32 cellular contexts compared by ENCODE assay signal in genomic region chr1:65442442-65442841, GRCh38.
"Had no signal": no experiment of that assay in that cellular context is flagged by ENCODE, and none has a peak within 500 bp of the region (broad histone marks: within the 10 kb centered on the region; RNA-seq: fewer than 3 reads in every experiment).

No MANE protein-coding gene starts in this region.

- H3K9me3 ChIP-seq: ascending aorta had no signal

- H3K36me3 ChIP-seq: cardiac muscle cell had no signal

- DNase-seq: activated B cell treated with CpG ODN at 0.5 μM for 24 hours; activated CD4-positive, alpha-beta memory T cell treated with anti-CD3 and anti-CD28 coated beads for 36 hours; activated CD4-positive, alpha-beta T cell treated with anti-CD3 and anti-CD28 coated beads for 4 hours; activated CD4-positive, alpha-beta T cell treated with anti-CD3 and anti-CD28 coated beads, Interleukin-2, amount 10 ng/mL, durations not matched to agents 24 days and 14 days; activated CD4-positive, alpha-beta T cell treated with anti-CD3 and anti-CD28 coated beads, Interleukin-2, amount 50 U/mL, for 1 hour; activated CD4-positive, alpha-beta T cell treated with anti-CD3 and anti-CD28 coated beads, Interleukin-2, amount 50 U/mL, for 4 hours; activated CD4-positive, CD25-positive, alpha-beta regulatory T cell treated with anti-CD3 and anti-CD28 coated beads, Interleukin-2, amount 50 U/mL, for 72 hours; activated CD8-positive, alpha-beta memory T cell treated with anti-CD3 and anti-CD28 coated beads, Interleukin-2, amount 50 U/mL, for 4 hours; activated CD8-positive, alpha-beta T cell treated with anti-CD3 and anti-CD28 coated beads for 36 hours; activated effector memory CD4-positive, alpha-beta T cell treated with anti-CD3 and anti-CD28 coated beads, Interleukin-2, amount 50 U/mL, for 16 hours; activated gamma-delta T cell treated with Interleukin-2 at 50 U/mL for 16 hours; activated naive CD4-positive, alpha-beta T cell treated with anti-CD3 and anti-CD28 coated beads, Interleukin-2, amount 10 ng/mL, durations not matched to agents 7 days and 5 days; activated naive CD4-positive, alpha-beta T cell treated with Interleukin-2 at 50 U/mL for 16 hours; activated naive CD8-positive, alpha-beta T cell treated with anti-CD3 and anti-CD28 coated beads, Interleukin-2, amount 10 ng/mL, durations not matched to agents 7 days and 5 days; activated naive CD8-positive, alpha-beta T cell treated with anti-CD3 and anti-CD28 coated beads, Interleukin-2, amount 50 U/mL, for 24 hours; activated T-cell treated with anti-CD3 and anti-CD28 coated beads for 4 hours; activated T-cell treated with anti-CD3 and anti-CD28 coated beads, Interleukin-2, amount 50 U/mL, for 1 hour; activated T-cell treated with anti-CD3 and anti-CD28 coated beads, Interleukin-2, amount 50 U/mL, for 4 hours; activated T-cell treated with anti-CD3 and anti-CD28 coated beads, Interleukin-2, amount 50 U/mL, for 72 hours; amygdala; anterior cingulate cortex; caudate nucleus; cerebellar nuclear complex; T-helper 1 cell; T-helper 2 cell; T-helper 9 cell had no signal

- H3K27ac ChIP-seq: ascending aorta, cardiac muscle cell, VCaP had no signal

- H3K4me3 ChIP-seq: ascending aorta, cardiac muscle cell had no signal

- ATAC-seq: activated CD8-positive, alpha-beta T cell treated with anti-CD3 and anti-CD28 coated beads for 36 hours; activated naive CD8-positive, alpha-beta T cell treated with anti-CD3 and anti-CD28 coated beads, Interleukin-2, amount 50 U/mL, for 24 hours; activated T-cell treated with anti-CD3 and anti-CD28 coated beads, Interleukin-2, amount 50 U/mL, for 4 hours; activated T-cell treated with anti-CD3 and anti-CD28 coated beads, Interleukin-2, amount 50 U/mL, for 72 hours; activated T-helper 17 cell treated with anti-CD3 and anti-CD28 coated beads, Interleukin-2, amount 50 U/mL, for 72 hours had no signal

- H3K27me3 ChIP-seq: ascending aorta, cardiac muscle cell had no signal

- H3K4me1 ChIP-seq: ascending aorta had no signal

- FAIRE-seq: bronchial epithelial cell, TTC549 had no signal
